Comparison of ENCODE assay signal across 1 cellular context in genomic region chr14:64598404-64598803, GRCh38.
TF ChIP-seq lines count a peak whose summit lies in the region.

No MANE protein-coding gene starts in this region.

TF ChIP-seq in GM23338, 12 proteins besides CTCF, POLR2A, EP300 and RAD21 (continued from another document):
- TF ChIP-seq ETS1 (IDR thresholded peaks at IDR 0.05) (no peak), ZNF114 (CRISPR knock-in tag; IDR thresholded peaks at IDR 0.05) (no peak), CREB1 (CRISPR knock-in tag; IDR thresholded peaks at IDR 0.05; ENCODE audit: low read depth) (no peak), EZH2 (IDR thresholded peaks at IDR 0.05; ENCODE audit: low read depth, unreplicated experiment) (no peak), POLR2AphosphoS5 (IDR thresholded peaks at IDR 0.05; ENCODE audit: low read depth) (no peak), JUNB (IDR thresholded peaks at IDR 0.05; ENCODE audit: unreplicated experiment) (no peak), NANOG (IDR thresholded peaks at IDR 0.05; ENCODE audit: borderline replicate concordance) (no peak), STAT1 (IDR thresholded peaks at IDR 0.05; ENCODE audit: unreplicated experiment) (no peak), ZNF462 (CRISPR knock-in tag; IDR thresholded peaks at IDR 0.05) (no peak)
